In genomic region chr20:57398231-57398821, GRCh38 we compare ENCODE assay signal across 8 cellular contexts. TPM values are rescaled to one million over a fixed set of nuclear protein-coding genes. Genes with fewer than 3 reads are reported as not detected.
A peak's percentile ranks its signal among the peaks of the same experiment; 100 is the strongest.
DNase-seq lines count a peak whose midpoint lies in the region; ATAC-seq and TF ChIP-seq lines count a peak whose summit lies in the region.

No MANE protein-coding gene starts in this region.

- peaks cover 46% of the 10 kb centered on the region for H3K4me1 ChIP-seq in mucosa of descending colon (ENCODE audit: low read depth)

- DNase-seq in NCI-H510A treated with DMSO at 0.1 percent for 48 hours (lab: John Stamatoyannopoulos, UW) (peak; percentile 63), activated gamma-delta T cell treated with Interleukin-2 at 50 U/mL for 16 hours (peak; percentile 95), mucosa of descending colon (peak; percentile 83 to 95 (median 84)), cerebellar cortex (ENCODE audit: low spot score) (no peak), HPDE6-E6E7 (ENCODE audit: extremely low spot score) (no peak)
- DNase-seq in stimulated activated CD8-positive, alpha-beta memory T cell treated with anti-CD3 and anti-CD28 coated beads, Interleukin-7, amount 100 ng/mL, for 48 hours (ENCODE audit: extremely low read depth in 1 of 2, low read depth in 1 of 2), result peak; percentile 76 to 89

- H3K9me3 ChIP-seq in mucosa of descending colon, result no peaks in the 10 kb centered on the region

- TF ChIP-seq CTCF in mucosa of descending colon (IDR thresholded peaks at IDR 0.05), result no peak

- intact Hi-C loops in mucosa of descending colon (cut with DNase I, micrococcal nuclease), result no loop called here

- peak; percentile 61 for ATAC-seq in GM18505 (IDR thresholded peaks at IDR 0.05; ENCODE audit: unreplicated experiment)
- peak; percentile 53 for ATAC-seq in HG02763 (IDR thresholded peaks at IDR 0.05; ENCODE audit: unreplicated experiment)
- ATAC-seq in mucosa of descending colon, result peak; percentile 73

- peak; percentile 47 for TF ChIP-seq POLR2A in GM18505 (IDR thresholded peaks at IDR 0.05; ENCODE audit: borderline replicate concordance, extremely low read depth, insufficient read depth, insufficient read length)

- no peaks in the 10 kb centered on the region for H3K36me3 ChIP-seq in mucosa of descending colon (ENCODE audit: low read depth)

- no peak overlapping the region for H3K4me3 ChIP-seq in mucosa of descending colon

RNA-seq across cellular contexts. Expression of gene RBM38, which starts 7.1 kb away (rescaled TPM):
- 10 to 100 TPM; 29.5 to 85.5 (median 36.8) TPM for total RNA-seq in mucosa of descending colon

RNA-seq across cellular contexts. Expression of gene RAE1, which starts 47.3 kb away (rescaled TPM):
- 10 to 100 TPM; 17.6 to 21.0 (median 19.9) TPM for total RNA-seq in mucosa of descending colon

Comparison
In these comparisons a context has a peak if more than half of its experiments do, and no peak if none do; other contexts are left out.
1. DNase-seq: peak in NCI-H510A treated with DMSO at 0.1 percent for 48 hours (single experiment), activated gamma-delta T cell treated with Interleukin-2 at 50 U/mL for 16 hours (single experiment), mucosa of descending colon (3 of 3) and stimulated activated CD8-positive, alpha-beta memory T cell treated with anti-CD3 and anti-CD28 coated beads, Interleukin-7, amount 100 ng/mL, for 48 hours (2 of 2); none in cerebellar cortex (single experiment) and HPDE6-E6E7 (single experiment).
2. Peak in every context shown above with its lines, with median percentiles within 50 percentile points of each other: ATAC-seq.